In the genomic region with DNA sequence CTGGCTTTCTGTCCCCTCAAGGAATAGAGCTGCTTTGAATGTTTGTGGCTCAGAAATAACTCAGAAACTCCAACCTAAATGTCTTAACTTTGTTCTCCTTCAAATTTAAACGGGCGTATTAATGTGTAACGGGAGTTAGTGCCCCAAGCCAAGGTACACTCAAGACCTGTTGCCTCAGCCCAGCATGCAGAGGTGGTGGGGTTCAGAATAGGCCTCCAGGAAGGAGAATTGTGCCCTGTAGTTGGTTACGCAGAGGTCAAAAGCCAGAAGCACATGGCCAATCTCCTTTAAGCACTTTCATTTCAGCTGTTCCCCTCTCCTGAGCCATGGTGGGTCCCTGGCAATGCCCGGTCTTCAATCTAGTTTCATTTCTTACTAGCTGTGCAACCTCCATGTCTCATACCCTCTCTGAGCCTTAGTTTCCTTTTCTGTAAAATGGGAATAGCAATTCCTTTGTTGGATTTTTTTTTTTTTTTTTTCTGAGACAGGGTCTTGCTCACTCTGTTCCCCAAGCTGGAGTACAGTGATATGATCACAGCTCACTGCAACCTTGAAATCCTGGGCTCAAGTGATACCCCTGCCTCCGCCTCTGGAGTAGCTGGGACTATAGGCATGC, we compare ENCODE assay signal across 1 cellular context.
TF ChIP-seq lines count a peak whose summit lies in the region.

No MANE protein-coding gene starts in this region.

TF ChIP-seq in H1, 55 proteins besides CTCF, POLR2A, EP300 and RAD21:
- TF ChIP-seq TAF1 (IDR thresholded peaks at IDR 0.05; ENCODE audit: low read depth, low read length) (no peak), SAP30 (IDR thresholded peaks at IDR 0.05; ENCODE audit: insufficient read depth, insufficient replicate concordance, low read length) (no peak), RXRA (IDR thresholded peaks at IDR 0.05; ENCODE audit: insufficient read depth, low read depth, low read length) (no peak), ZNF274 (IDR thresholded peaks at IDR 0.05; ENCODE audit: borderline replicate concordance, extremely low read depth, low read length) (no peak), SP4 (IDR thresholded peaks at IDR 0.05; ENCODE audit: low read length) (no peak), YY1 (IDR thresholded peaks at IDR 0.05; ENCODE audit: low read depth, low read length) (no peak), RFX5 (IDR thresholded peaks at IDR 0.05; ENCODE audit: borderline replicate concordance, low read depth, low read length) (no peak), EZH2 (IDR thresholded peaks at IDR 0.05; ENCODE audit: low read depth, low read length, severe bottlenecking) (no peak), SIX5 (IDR thresholded peaks at IDR 0.05; ENCODE audit: low read depth, low read length) (no peak), KDM4A (IDR thresholded peaks at IDR 0.05; ENCODE audit: low read depth, low read length, severe bottlenecking) (no peak), NRF1 (IDR thresholded peaks at IDR 0.05; ENCODE audit: low read depth, low read length) (no peak)
- TF ChIP-seq, protein P1, sequence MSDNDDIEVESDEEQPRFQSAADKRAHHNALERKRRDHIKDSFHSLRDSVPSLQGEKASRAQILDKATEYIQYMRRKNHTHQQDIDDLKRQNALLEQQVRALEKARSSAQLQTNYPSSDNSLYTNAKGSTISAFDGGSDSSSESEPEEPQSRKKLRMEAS (IDR thresholded peaks at IDR 0.05), result no peak
- TF ChIP-seq, protein P2, sequence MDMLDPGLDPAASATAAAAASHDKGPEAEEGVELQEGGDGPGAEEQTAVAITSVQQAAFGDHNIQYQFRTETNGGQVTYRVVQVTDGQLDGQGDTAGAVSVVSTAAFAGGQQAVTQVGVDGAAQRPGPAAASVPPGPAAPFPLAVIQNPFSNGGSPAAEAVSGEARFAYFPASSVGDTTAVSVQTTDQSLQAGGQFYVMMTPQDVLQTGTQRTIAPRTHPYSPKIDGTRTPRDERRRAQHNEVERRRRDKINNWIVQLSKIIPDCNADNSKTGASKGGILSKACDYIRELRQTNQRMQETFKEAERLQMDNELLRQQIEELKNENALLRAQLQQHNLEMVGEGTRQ (IDR thresholded peaks at IDR 0.05; ENCODE audit: low read length), result no peak
